Comparison of ENCODE assay signal across 1 cellular context in genomic region chr6:158021814-158022748, GRCh38.
TF ChIP-seq lines count a peak whose summit lies in the region.

No MANE protein-coding gene starts in this region.

TF ChIP-seq in K562, 482 proteins besides CTCF, POLR2A, EP300 and RAD21:
- TF ChIP-seq RCOR1 (IDR thresholded peaks at IDR 0.05; ENCODE audit: borderline replicate concordance in 1 of 2, low read depth in 2 of 2, low read length in 2 of 2) (0 out of 4 replicates have a peak, but pooled peaks of 1 of the 2 experiments have one; percentile 18), ZC3H4 (CRISPR knock-in tag; IDR thresholded peaks at IDR 0.05; ENCODE audit: borderline replicate concordance) (no peak), ZFP36 (IDR thresholded peaks at IDR 0.05; ENCODE audit: low read depth, low read length, partially characterized antibody) (peak; percentile 59)
